In the genomic region with DNA sequence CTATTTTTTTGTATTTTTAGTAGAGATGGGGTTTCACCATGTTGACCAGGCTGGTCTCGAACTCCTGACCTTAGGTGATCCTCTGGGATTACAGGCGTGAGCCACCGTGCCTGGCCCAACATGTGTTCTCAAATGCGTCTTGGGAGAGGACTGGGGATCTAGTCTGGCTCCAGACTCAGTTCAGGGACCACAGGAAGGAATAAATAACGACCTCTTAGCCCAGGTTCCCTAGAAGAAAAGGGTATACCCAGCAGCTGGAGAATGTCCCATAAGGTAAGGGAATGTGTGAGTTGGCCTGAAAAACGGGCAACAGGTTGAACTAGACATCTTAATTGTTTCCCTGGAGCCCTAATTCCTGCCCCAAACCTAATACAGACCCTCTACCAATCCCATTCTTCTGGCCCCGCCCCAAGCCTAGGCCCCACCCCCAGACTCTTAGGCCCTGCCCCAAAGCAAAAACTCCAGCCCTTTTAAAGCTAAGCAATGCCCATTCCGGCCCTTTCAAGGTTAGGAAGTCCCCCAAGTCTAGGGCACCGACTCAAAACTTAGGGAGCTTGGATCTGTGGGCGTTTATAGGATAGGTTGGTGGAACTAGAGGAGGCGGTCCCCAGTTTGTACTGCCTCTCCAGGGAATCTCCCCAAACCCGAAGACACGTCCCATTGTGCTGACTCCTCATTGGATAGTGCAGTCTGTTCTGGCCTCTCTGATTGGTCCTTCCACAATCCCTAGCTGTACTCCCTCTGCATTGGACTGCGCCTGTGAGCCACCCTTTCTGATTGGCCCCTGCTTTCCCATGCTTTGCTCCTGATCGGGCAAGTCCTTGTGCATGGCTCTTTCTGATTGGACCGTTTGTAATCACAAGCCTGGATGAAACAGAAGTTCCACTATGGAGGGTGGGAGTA, we compare ENCODE assay signal across 16 cellular contexts. TPM values are rescaled to one million over a fixed set of nuclear protein-coding genes. Genes with fewer than 3 reads are reported as not detected.
DNase-seq lines count a peak whose midpoint lies in the region; ATAC-seq and TF ChIP-seq lines count a peak whose summit lies in the region.
"Had no signal": no experiment of that assay in that cellular context is flagged by ENCODE, and none has a peak within 500 bp of the region (broad histone marks: within the 10 kb centered on the region; RNA-seq: fewer than 3 reads in every experiment).

No MANE protein-coding gene starts in this region.

- no peak overlapping the region for H3K18ac ChIP-seq in IMR-90 (ENCODE audit: low read depth, low read length)

- no peak overlapping the region for H3K4me2 ChIP-seq in IMR-90 (ENCODE audit: low read depth, low read length)
- no peak overlapping the region for H3K4me2 ChIP-seq in osteoblast (ENCODE audit: insufficient read depth, low read length)

- H3K9me3 ChIP-seq in IMR-90 (ENCODE audit: control insufficient read depth, insufficient read depth, low read length) = no peaks in the 10 kb centered on the region
- H3K9me3 ChIP-seq in osteoblast (ENCODE audit: low read depth, low read length) = no peaks in the 10 kb centered on the region
- H3K9me3 ChIP-seq: adrenal gland, lower lobe of right lung had no signal

- no peaks in the 10 kb centered on the region for H3K9me3 Mint-ChIP-seq in activated naive CD8-positive, alpha-beta T cell treated with anti-CD3 and anti-CD28 coated beads for 36 hours

- H3K27me3 Mint-ChIP-seq in activated naive CD8-positive, alpha-beta T cell treated with anti-CD3 and anti-CD28 coated beads for 36 hours = no peaks in the 10 kb centered on the region

- H3K4me3 Mint-ChIP-seq in activated naive CD8-positive, alpha-beta T cell treated with anti-CD3 and anti-CD28 coated beads for 36 hours = peak overlapping the region; percentile 29

- no peak overlapping the region for H3K14ac ChIP-seq in IMR-90 (replicated peaks; ENCODE audit: low read depth, low read length)

- no peaks in the 10 kb centered on the region for H4K20me1 ChIP-seq in IMR-90 (ENCODE audit: insufficient read depth, low read length)
- no peaks in the 10 kb centered on the region for H4K20me1 ChIP-seq in osteoblast (ENCODE audit: insufficient read depth, low read length)

- no peak for TF ChIP-seq RAD21 in IMR-90 (IDR thresholded peaks at IDR 0.05; ENCODE audit: low read length)

- BruUV-seq in IMR-90 (replicated peaks; lab: Mats Ljungman, UMichigan) = no TSS peak

- 77% methylated on average over 5 of the region's 16 CpGs; no CpG with 5 or more reads in 1 of the 2 experiments for WGBS in IMR-90 (ENCODE audit: extremely low coverage in 2 of 2, insufficient read length in 1 of 2), 2 experiments

- POLR2A ChIA-PET in IMR-90 (lab: Charles Lee; ENCODE audit: unreplicated experiment) = no interaction called here

- H3K4me1 ChIP-seq in IMR-90 (ENCODE audit: control insufficient read depth, insufficient read depth, low read length) = no peaks in the 10 kb centered on the region
- no peaks in the 10 kb centered on the region for H3K4me1 ChIP-seq in osteoblast (ENCODE audit: insufficient read depth, low read length)
- H3K4me1 ChIP-seq: adrenal gland had no signal

- H3K56ac ChIP-seq in IMR-90 (ENCODE audit: extremely low read depth, insufficient read depth, low read length) = no peak overlapping the region

- H3K79me1 ChIP-seq in IMR-90 (ENCODE audit: low read depth in 1 of 2, low read length in 2 of 2) = no peaks in the 10 kb centered on the region

- H3K79me2 ChIP-seq in osteoblast (ENCODE audit: insufficient read depth, low read length) = no peaks in the 10 kb centered on the region

- H2AFZ ChIP-seq in IMR-90 (replicated peaks; ENCODE audit: low read length, poor library complexity) (peak overlapping the region; percentile 39), osteoblast (ENCODE audit: low read length) (no peak overlapping the region)

- H3K27ac ChIP-seq in IMR-90 (ENCODE audit: insufficient read depth, low read length) (no peak overlapping the region), osteoblast (ENCODE audit: low read depth, low read length) (no peak overlapping the region)
- H3K27ac ChIP-seq: adrenal gland, lower lobe of right lung had no signal

- H2BK5ac ChIP-seq in IMR-90 (ENCODE audit: low read depth, low read length, poor library complexity, severe bottlenecking) = no peak overlapping the region

- H3K36me3 Mint-ChIP-seq in activated naive CD8-positive, alpha-beta T cell treated with anti-CD3 and anti-CD28 coated beads for 36 hours = peaks cover 12% of the 10 kb centered on the region

- H3K4me3 ChIP-seq in IMR-90 (ENCODE audit: insufficient read depth, low read depth, low read length) (no peak overlapping the region), osteoblast (ENCODE audit: insufficient read depth, low read length) (no peak overlapping the region)
- H3K4me3 ChIP-seq: adrenal gland, dorsolateral prefrontal cortex, lower lobe of right lung had no signal

- H3K36me3 ChIP-seq in IMR-90 (ENCODE audit: control insufficient read depth, insufficient read depth, low read length) = no peaks in the 10 kb centered on the region
- H3K36me3 ChIP-seq in osteoblast (ENCODE audit: insufficient read depth, low read length) = no peaks in the 10 kb centered on the region
- H3K36me3 ChIP-seq: adrenal gland had no signal

- ATAC-seq in IMR-90 (ENCODE audit: low read depth) = no peak
- ATAC-seq: lower lobe of right lung had no signal

- peak overlapping the region; percentile 25 for H3K27ac Mint-ChIP-seq in activated naive CD8-positive, alpha-beta T cell treated with anti-CD3 and anti-CD28 coated beads for 36 hours

- peaks cover 28% of the 10 kb centered on the region for H3K4me1 Mint-ChIP-seq in activated naive CD8-positive, alpha-beta T cell treated with anti-CD3 and anti-CD28 coated beads for 36 hours

- TF ChIP-seq POLR2A in IMR-90 (IDR thresholded peaks at IDR 0.05; ENCODE audit: low read depth, low read length) = no peak

- in situ Hi-C loops in IMR-90 (cut with MboI; ENCODE audit: low sequenced_read_pairs) = loop anchor here (5.0 to 10.0 kb wide), 2 partner anchors 204 to 371 kb away; no protein-coding TSS in a partner anchor

- H3K4ac ChIP-seq in IMR-90 (ENCODE audit: low read depth, low read length) = no peak overlapping the region

- H2BK15ac ChIP-seq in IMR-90 (ENCODE audit: low read depth, low read length) = no peak overlapping the region

- TF ChIP-seq CTCF in IMR-90 (conservative IDR thresholded peaks at IDR 0.05; ENCODE audit: low read depth, low read length) (no peak), osteoblast (IDR thresholded peaks at IDR 0.05; ENCODE audit: extremely low read depth, low read depth, low read length) (no peak)

- intact Hi-C loops in IMR-90 (cut with micrococcal nuclease) = loop anchor here (5.0 kb wide), 1 partner anchor 129 kb away; a partner anchor contains a TSS

- H4K91ac ChIP-seq in IMR-90 (ENCODE audit: insufficient read depth, low read depth, low read length) = no peak overlapping the region

- no peak overlapping the region for H3K23ac ChIP-seq in IMR-90 (ENCODE audit: low read depth, low read length)

- no peak overlapping the region for H4K5ac ChIP-seq in IMR-90 (ENCODE audit: low read depth, low read length)

- H3K9me1 ChIP-seq in IMR-90 (ENCODE audit: insufficient read depth, low read length) = no peaks in the 10 kb centered on the region

- H2BK20ac ChIP-seq in IMR-90 (ENCODE audit: low read depth, low read length) = no peak overlapping the region

- no peak overlapping the region for H2AK5ac ChIP-seq in IMR-90 (ENCODE audit: low read depth, low read length)

- peaks cover 17% of the 10 kb centered on the region for H3K27me3 ChIP-seq in IMR-90 (ENCODE audit: control insufficient read depth, insufficient read depth, low read length)
- peaks cover 7% of the 10 kb centered on the region for H3K27me3 ChIP-seq in osteoblast (ENCODE audit: insufficient read depth, low read length)
- H3K27me3 ChIP-seq: adrenal gland, dorsolateral prefrontal cortex had no signal

- no peak overlapping the region for H3K9ac ChIP-seq in IMR-90 (ENCODE audit: low read depth, low read length)

- peak; percentile 23 for DNase-seq in stimulated activated CD4-positive, alpha-beta T cell treated with anti-CD3 and anti-CD28 coated beads, Interleukin-4, amount 100 ng/mL, for 1 hour
- no peak for DNase-seq in stimulated activated CD4-positive, alpha-beta T cell treated with anti-CD3 and anti-CD28 coated beads, Interleukin-4, amount 100 ng/mL, for 4 hours
- DNase-seq in IMR-90 (peak; percentile 7), osteoblast (ENCODE audit: insufficient read length, low spot score, missing footprints) (peak; percentile 41), amygdala (lab: John Stamatoyannopoulos, UW) (no peak), SHP77 treated with DMSO at 0.1 percent for 48 hours (lab: John Stamatoyannopoulos, UW) (no peak), pons (ENCODE audit: low spot score) (no peak)
- DNase-seq in activated naive CD8-positive, alpha-beta T cell treated with anti-CD3 and anti-CD28 coated beads for 36 hours = no peak
- DNase-seq: adrenal gland, Calu3, dorsolateral prefrontal cortex, head of caudate nucleus, lower lobe of right lung, MM.1S, NCI-H526 treated with DMSO at 0.1 percent for 48 hours had no signal

- dilution Hi-C loops in IMR-90 (cut with HindIII; ENCODE audit: low sequenced_read_pairs, unreplicated experiment) = no loop called here

- CTCF ChIA-PET in IMR-90 (lab: Yijun Ruan, JAX) = no interaction called here

- no peak overlapping the region for H4K8ac ChIP-seq in IMR-90 (ENCODE audit: low read depth in 2 of 2, low read length in 2 of 2)

- H2BK120ac ChIP-seq in IMR-90 (ENCODE audit: low read depth, low read length) = no peak overlapping the region

- no peak overlapping the region for H2AK9ac ChIP-seq in IMR-90 (replicated peaks; ENCODE audit: low read depth, low read length, poor library complexity)

RNA-seq across cellular contexts. Expression of a gene that starts 5.4 kb away (rescaled TPM):
- under 0.01 TPM in 2 replicates for total RNA-seq in IMR-90 (2012; rRNA removed)
- polyA plus RNA-seq in IMR-90 (2012; rRNA removed) = 0.47 and 0.48 TPM in 2 replicates
- polyA plus RNA-seq in IMR-90 (2012; cell fraction: cytosol; rRNA removed) = 0.32 and 1.2 TPM in 2 replicates
- polyA plus RNA-seq in IMR-90 (2012; cell fraction: nucleus; rRNA removed; ENCODE audit: low replicate concordance) = 0.32 and 0.70 TPM in 2 replicates
- 1 to 10 TPM; 4.6 to 5.1 TPM for total RNA-seq in activated naive CD8-positive, alpha-beta T cell treated with anti-CD3 and anti-CD28 coated beads for 36 hours
- under 0.01 and 0.36 TPM in 2 replicates for total RNA-seq in osteoblast

RNA-seq across cellular contexts. Expression of a gene that starts 9.8 kb away (rescaled TPM):
- 0.28 TPM in 1 of 2 replicates, not detected in the other for total RNA-seq in IMR-90 (2012; rRNA removed)
- polyA plus RNA-seq in IMR-90 (2012; rRNA removed) = 0.33 and 0.55 TPM in 2 replicates
- 0.48 TPM in 1 of 2 replicates, not detected in the other for polyA plus RNA-seq in IMR-90 (2012; cell fraction: cytosol; rRNA removed)
- polyA plus RNA-seq in IMR-90 (2012; cell fraction: nucleus; rRNA removed; ENCODE audit: low replicate concordance) = 0.10 TPM in 1 of 2 replicates, not detected in the other
- total RNA-seq in activated naive CD8-positive, alpha-beta T cell treated with anti-CD3 and anti-CD28 coated beads for 36 hours = 100 to 1,000 TPM; 232 to 240 TPM
- total RNA-seq in osteoblast = 0.36 and 2.7 TPM in 2 replicates
- total RNA-seq: Calu3 had no signal

RNA-seq across cellular contexts. Expression of a gene that starts 16.2 kb away (rescaled TPM):
- total RNA-seq in IMR-90 (2012; rRNA removed) (18.3 and 19.2 TPM in 2 replicates), osteoblast (85.0 and 85.5 TPM in 2 replicates)
- 97.2 and 119 TPM in 2 replicates for polyA plus RNA-seq in IMR-90 (2012; rRNA removed)
- 55.1 and 108 TPM in 2 replicates for polyA plus RNA-seq in IMR-90 (2012; cell fraction: cytosol; rRNA removed)
- polyA plus RNA-seq in IMR-90 (2012; cell fraction: nucleus; rRNA removed; ENCODE audit: low replicate concordance) = 123 and 257 TPM in 2 replicates
- 10 to 100 TPM; 36.2 to 36.5 TPM for total RNA-seq in activated naive CD8-positive, alpha-beta T cell treated with anti-CD3 and anti-CD28 coated beads for 36 hours

RNA-seq across cellular contexts. Expression of a gene that starts 29.8 kb away (rescaled TPM):
- total RNA-seq in IMR-90 (2012; rRNA removed) (not detected in 2 replicates), osteoblast (not detected in 2 replicates)
- not detected in 2 replicates for polyA plus RNA-seq in IMR-90 (2012; rRNA removed)
- polyA plus RNA-seq in IMR-90 (2012; cell fraction: cytosol; rRNA removed) = not detected in 2 replicates
- polyA plus RNA-seq in IMR-90 (2012; cell fraction: nucleus; rRNA removed; ENCODE audit: low replicate concordance) = not detected in 2 replicates
- not detected for total RNA-seq in activated naive CD8-positive, alpha-beta T cell treated with anti-CD3 and anti-CD28 coated beads for 36 hours
- total RNA-seq: adrenal gland, dorsolateral prefrontal cortex, lower lobe of right lung, omental fat pad had no signal
- polyA plus RNA-seq: adrenal gland had no signal

RNA-seq across cellular contexts. Expression of a gene that starts 57.8 kb away (rescaled TPM):
- total RNA-seq in IMR-90 (2012; rRNA removed) = not detected in 2 replicates
- not detected in 2 replicates for polyA plus RNA-seq in IMR-90 (2012; rRNA removed)
- not detected in 2 replicates for polyA plus RNA-seq in IMR-90 (2012; cell fraction: cytosol; rRNA removed)
- polyA plus RNA-seq in IMR-90 (2012; cell fraction: nucleus; rRNA removed; ENCODE audit: low replicate concordance) = not detected in 2 replicates
- not detected for total RNA-seq in activated naive CD8-positive, alpha-beta T cell treated with anti-CD3 and anti-CD28 coated beads for 36 hours
- total RNA-seq in osteoblast = not detected in 2 replicates
- total RNA-seq: adrenal gland, Calu3, dorsolateral prefrontal cortex, lower lobe of right lung, omental fat pad had no signal
- polyA plus RNA-seq: adrenal gland had no signal

Comparison
In these comparisons a context has a peak if more than half of its experiments do, and no peak if none do; other contexts are left out.
1. DNase-seq: peak in stimulated activated CD4-positive, alpha-beta T cell treated with anti-CD3 and anti-CD28 coated beads, Interleukin-4, amount 100 ng/mL, for 1 hour (single experiment), IMR-90 (single experiment) and osteoblast (single experiment); none in stimulated activated CD4-positive, alpha-beta T cell treated with anti-CD3 and anti-CD28 coated beads, Interleukin-4, amount 100 ng/mL, for 4 hours (0 of 2), activated naive CD8-positive, alpha-beta T cell treated with anti-CD3 and anti-CD28 coated beads for 36 hours (single experiment), amygdala (0 of 56), SHP77 treated with DMSO at 0.1 percent for 48 hours (single experiment) and pons (single experiment).
2. RNA of a gene that starts 9.8 kb away (total RNA-seq): 232 to 240 TPM in activated naive CD8-positive, alpha-beta T cell treated with anti-CD3 and anti-CD28 coated beads for 36 hours; 0.36 to 2.7 TPM in osteoblast and 0.28 TPM in IMR-90; every median in the first group is over 10 times any median in the second.